In genomic region chr9:133400292-133400691, GRCh38 we compare ENCODE assay signal across 21 cellular contexts.
"Had no signal": no experiment of that assay in that cellular context is flagged by ENCODE, and none has a peak within 500 bp of the region (broad histone marks: within the 10 kb centered on the region; RNA-seq: fewer than 3 reads in every experiment).

No MANE protein-coding gene starts in this region.

- H3K27me3 Mint-ChIP-seq: activated naive CD8-positive, alpha-beta T cell had no signal

- H3K27ac ChIP-seq: gastrocnemius medialis, sigmoid colon, thoracic aorta, upper lobe of left lung had no signal

- H3K4me3 Mint-ChIP-seq: activated CD4-positive, alpha-beta memory T cell treated with anti-CD3 and anti-CD28 coated beads, Interleukin-2, amount 10 ng/mL, durations not matched to agents 7 days and 5 days; activated CD8-positive, alpha-beta memory T cell treated with anti-CD3 and anti-CD28 coated beads, Interleukin-2, amount 10 ng/mL, durations not matched to agents 7 days and 5 days; activated naive CD8-positive, alpha-beta T cell; mesothelial cell of epicardium; natural killer cell treated with Interleukin-12 subunit alpha and Interleukin-12 subunit beta and Interleukin-15 and Interleukin-18, amount 100 ng/mL, for 72 hours; stimulated activated effector memory CD8-positive, alpha-beta T cell treated with anti-CD3 and anti-CD28 coated beads, Interleukin-12 subunit alpha, Interleukin-12 subunit beta, amount 100 ng/mL, for 72 hours had no signal

- H3K36me3 ChIP-seq: gastrocnemius medialis, thoracic aorta had no signal

- H3K4me1 ChIP-seq: sigmoid colon, upper lobe of left lung had no signal

- H3K4me3 ChIP-seq: gastrocnemius medialis, lung, sigmoid colon, thoracic aorta, upper lobe of left lung had no signal

- H3K27me3 ChIP-seq: upper lobe of left lung had no signal

- H3K27ac Mint-ChIP-seq: activated CD4-positive, alpha-beta memory T cell treated with anti-CD3 and anti-CD28 coated beads, Interleukin-2, amount 10 ng/mL, durations not matched to agents 7 days and 5 days; activated naive CD8-positive, alpha-beta T cell; mesothelial cell of epicardium; natural killer cell treated with Interleukin-12 subunit alpha and Interleukin-12 subunit beta and Interleukin-15 and Interleukin-18, amount 100 ng/mL, for 72 hours; stimulated activated effector memory CD8-positive, alpha-beta T cell treated with anti-CD3 and anti-CD28 coated beads, Interleukin-12 subunit alpha, Interleukin-12 subunit beta, amount 100 ng/mL, for 72 hours had no signal

- H3K9me3 ChIP-seq: gastrocnemius medialis, sigmoid colon, thoracic aorta, upper lobe of left lung had no signal

- H3K4me1 Mint-ChIP-seq: mesothelial cell of epicardium; stimulated activated effector memory CD8-positive, alpha-beta T cell treated with anti-CD3 and anti-CD28 coated beads, Interleukin-12 subunit alpha, Interleukin-12 subunit beta, amount 100 ng/mL, for 72 hours had no signal

- H3K9me3 Mint-ChIP-seq: activated CD4-positive, alpha-beta memory T cell treated with anti-CD3 and anti-CD28 coated beads, Interleukin-2, amount 10 ng/mL, durations not matched to agents 7 days and 5 days; mesothelial cell of epicardium; natural killer cell treated with Interleukin-12 subunit alpha and Interleukin-12 subunit beta and Interleukin-15 and Interleukin-18, amount 100 ng/mL, for 72 hours; stimulated activated effector memory CD8-positive, alpha-beta T cell treated with anti-CD3 and anti-CD28 coated beads, Interleukin-12 subunit alpha, Interleukin-12 subunit beta, amount 100 ng/mL, for 72 hours had no signal

- H3K36me3 Mint-ChIP-seq: activated CD8-positive, alpha-beta memory T cell treated with anti-CD3 and anti-CD28 coated beads, Interleukin-2, amount 10 ng/mL, durations not matched to agents 7 days and 5 days; activated naive CD8-positive, alpha-beta T cell; natural killer cell treated with Interleukin-12 subunit alpha and Interleukin-12 subunit beta and Interleukin-15 and Interleukin-18, amount 100 ng/mL, for 72 hours had no signal

- DNase-seq: activated CD4-positive, alpha-beta memory T cell treated with anti-CD3 and anti-CD28 coated beads, Interleukin-2, amount 10 ng/mL, durations not matched to agents 7 days and 5 days; activated CD4-positive, alpha-beta T cell treated with anti-CD3 and anti-CD28 coated beads for 48 hours; activated CD4-positive, CD25-positive, alpha-beta regulatory T cell; activated CD8-positive, alpha-beta memory T cell treated with anti-CD3 and anti-CD28 coated beads, Interleukin-2, amount 10 ng/mL, durations not matched to agents 7 days and 5 days; cerebellar nuclear complex; cortex of kidney; gastrocnemius medialis; head of caudate nucleus; kidney; sigmoid colon; stimulated activated CD4-positive, alpha-beta T cell treated with anti-CD3 and anti-CD28 coated beads, Interleukin-4, amount 100 ng/mL, for 24 hours; T-helper 9 cell; upper lobe of left lung had no signal

- ATAC-seq: activated CD8-positive, alpha-beta memory T cell treated with anti-CD3 and anti-CD28 coated beads, Interleukin-2, amount 10 ng/mL, durations not matched to agents 7 days and 5 days; esophagus mucosa; gastrocnemius medialis; left lobe of liver; natural killer cell treated with Interleukin-12 subunit alpha and Interleukin-12 subunit beta and Interleukin-15 and Interleukin-18, amount 100 ng/mL, for 72 hours; stimulated activated effector memory CD8-positive, alpha-beta T cell treated with anti-CD3 and anti-CD28 coated beads, Interleukin-12 subunit alpha, Interleukin-12 subunit beta, amount 100 ng/mL, for 72 hours had no signal
